9 cellular contexts compared by ENCODE assay signal in genomic region chr18:46622999-46623398, GRCh38. TPM values are rescaled to one million over a fixed set of nuclear protein-coding genes. Genes with fewer than 3 reads are reported as not detected.
DNase-seq lines count a peak whose midpoint lies in the region; ATAC-seq and FAIRE-seq lines count a peak whose summit lies in the region.
"Had no signal": no experiment of that assay in that cellular context is flagged by ENCODE, and none has a peak within 500 bp of the region (broad histone marks: within the 10 kb centered on the region; RNA-seq: fewer than 3 reads in every experiment).

No MANE protein-coding gene starts in this region.

- H3K4me3 Mint-ChIP-seq in activated naive CD4-positive, alpha-beta T cell treated with anti-CD3 and anti-CD28 coated beads, Interleukin-2, amount 50 U/mL, for 24 hours = peak overlapping the region; percentile 43
- H3K4me3 Mint-ChIP-seq: dendritic cell treated with granulocyte-macrophage colony-stimulating factor and Interleukin-4, amounts not matched to agents 40 ng/mL and 50 ng/mL, for 4 days had no signal

- no peaks in the 10 kb centered on the region for H3K36me3 Mint-ChIP-seq in activated naive CD4-positive, alpha-beta T cell treated with anti-CD3 and anti-CD28 coated beads, Interleukin-2, amount 50 U/mL, for 24 hours

- no peaks in the 10 kb centered on the region for H3K27me3 Mint-ChIP-seq in activated naive CD4-positive, alpha-beta T cell treated with anti-CD3 and anti-CD28 coated beads, Interleukin-2, amount 50 U/mL, for 24 hours
- H3K27me3 Mint-ChIP-seq: dendritic cell treated with granulocyte-macrophage colony-stimulating factor and Interleukin-4, amounts not matched to agents 40 ng/mL and 50 ng/mL, for 4 days had no signal

- ATAC-seq in GM21723 (IDR thresholded peaks at IDR 0.05; ENCODE audit: unreplicated experiment) = no peak

- no peaks in the 10 kb centered on the region for H3K9me3 Mint-ChIP-seq in activated naive CD4-positive, alpha-beta T cell treated with anti-CD3 and anti-CD28 coated beads, Interleukin-2, amount 50 U/mL, for 24 hours
- H3K9me3 Mint-ChIP-seq: dendritic cell treated with granulocyte-macrophage colony-stimulating factor and Interleukin-4, amounts not matched to agents 40 ng/mL and 50 ng/mL, for 4 days had no signal

- DNase-seq in activated naive CD4-positive, alpha-beta T cell treated with Interleukin-2 at 50 U/mL for 16 hours = no peak
- peak; percentile 7 for DNase-seq in NCI-H526 treated with DMSO at 0.1 percent for 48 hours (lab: John Stamatoyannopoulos, UW)
- peak; percentile 27 for DNase-seq in dermis blood vessel endothelial cell
- no peak for DNase-seq in COLO829 (ENCODE audit: low spot score)
- no peak for DNase-seq in urothelium cell line (ENCODE audit: low spot score)

- peak overlapping the region; percentile 61 for H3K27ac ChIP-seq in temporal lobe (ENCODE audit: low read depth, low read length)

- H3K27ac Mint-ChIP-seq in activated naive CD4-positive, alpha-beta T cell treated with anti-CD3 and anti-CD28 coated beads, Interleukin-2, amount 50 U/mL, for 24 hours = peak overlapping the region; percentile 61
- H3K27ac Mint-ChIP-seq: dendritic cell treated with granulocyte-macrophage colony-stimulating factor and Interleukin-4, amounts not matched to agents 40 ng/mL and 50 ng/mL, for 4 days had no signal

- peaks cover 43% of the 10 kb centered on the region for H3K4me1 Mint-ChIP-seq in activated naive CD4-positive, alpha-beta T cell treated with anti-CD3 and anti-CD28 coated beads, Interleukin-2, amount 50 U/mL, for 24 hours

- FAIRE-seq in urothelium cell line (lab: Jason Lieb, UNC) = no peak

RNA-seq across cellular contexts. Expression of gene LOXHD1, which starts 34.0 kb away (rescaled TPM):
- total RNA-seq in dermis blood vessel endothelial cell (under 0.01 and 0.05 TPM in 2 replicates), temporal lobe (0.25 TPM)

Comparison
In these comparisons a context has a peak if more than half of its experiments do, and no peak if none do; other contexts are left out.
1. DNase-seq: peak in NCI-H526 treated with DMSO at 0.1 percent for 48 hours (single experiment) and dermis blood vessel endothelial cell (single experiment); none in activated naive CD4-positive, alpha-beta T cell treated with Interleukin-2 at 50 U/mL for 16 hours (single experiment), COLO829 (single experiment) and urothelium cell line (single experiment).